ENCODE assay signal across 9 cellular contexts in the genomic region with DNA sequence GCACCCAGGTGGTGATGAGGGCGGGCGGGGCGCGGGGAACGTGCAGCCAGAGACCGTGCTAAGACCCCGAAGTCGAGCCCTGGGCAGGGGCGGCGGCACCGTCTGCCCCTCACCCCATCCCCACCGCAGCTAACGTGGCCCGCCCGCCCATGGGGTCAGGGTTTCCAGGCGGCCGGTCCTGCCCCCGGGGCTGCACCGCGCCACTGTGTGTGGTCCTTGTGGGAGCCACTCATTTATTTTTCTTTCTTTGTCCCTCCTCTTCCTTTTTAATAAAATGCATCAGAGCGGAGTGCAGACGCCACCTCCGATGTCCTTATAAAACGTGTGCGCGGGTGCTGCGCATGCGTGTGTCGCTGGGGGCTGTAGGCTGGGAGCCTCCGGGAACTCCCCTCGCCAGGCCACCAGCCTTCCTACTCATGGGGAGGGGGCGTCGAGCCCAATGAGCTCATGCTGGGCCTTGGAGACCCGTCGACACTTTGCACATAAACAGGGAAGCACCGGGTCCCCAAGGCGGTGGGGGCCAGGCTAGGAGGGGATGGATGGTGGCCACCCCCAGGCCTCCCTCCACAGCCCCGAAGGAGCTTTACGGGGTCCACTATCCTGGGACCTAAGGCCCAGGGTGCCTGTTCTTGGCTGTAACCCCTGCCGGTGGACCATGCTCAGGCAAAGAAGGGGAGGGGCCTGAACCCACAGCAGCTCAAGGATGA. TPM values are rescaled to one million over a fixed set of nuclear protein-coding genes. Genes with fewer than 3 reads are reported as not detected.
DNase-seq lines count a peak whose midpoint lies in the region; ATAC-seq and TF ChIP-seq lines count a peak whose summit lies in the region.
"Had no signal": no experiment of that assay in that cellular context is flagged by ENCODE, and none has a peak within 500 bp of the region (broad histone marks: within the 10 kb centered on the region; RNA-seq: fewer than 3 reads in every experiment).

No MANE protein-coding gene starts in this region.

- no peaks in the 10 kb centered on the region for H3K36me3 Mint-ChIP-seq in activated naive CD8-positive, alpha-beta T cell treated with anti-CD3 and anti-CD28 coated beads, Interleukin-2, amount 10 ng/mL, durations not matched to agents 7 days and 5 days

- H2AFZ ChIP-seq in smooth muscle cell (ENCODE audit: low read depth) (no peak overlapping the region), mammary epithelial cell (ENCODE audit: low read depth, low read length) (no peak overlapping the region)

- no peaks in the 10 kb centered on the region for H3K79me2 ChIP-seq in smooth muscle cell (ENCODE audit: low read depth)
- no peaks in the 10 kb centered on the region for H3K79me2 ChIP-seq in mammary epithelial cell (ENCODE audit: insufficient read depth, low read length)

- H4K20me1 ChIP-seq in smooth muscle cell (ENCODE audit: low read depth) (no peaks in the 10 kb centered on the region), mammary epithelial cell (ENCODE audit: insufficient read depth, low read length) (no peaks in the 10 kb centered on the region)

- CTCF ChIA-PET in mammary epithelial cell (lab: Charles Lee; ENCODE audit: low non-redundant PET), result no interaction called here

- H3K4me3 Mint-ChIP-seq in activated naive CD8-positive, alpha-beta T cell treated with anti-CD3 and anti-CD28 coated beads, Interleukin-2, amount 10 ng/mL, durations not matched to agents 7 days and 5 days, result no peak overlapping the region

- H3K4me2 ChIP-seq in smooth muscle cell, result peak overlapping the region; percentile 90
- no peak overlapping the region for H3K4me2 ChIP-seq in mammary epithelial cell (ENCODE audit: insufficient read depth, low read depth, low read length)

- H3K36me3 ChIP-seq in HUES48 (ENCODE audit: control insufficient read depth, insufficient read depth, low read length) (no peaks in the 10 kb centered on the region), iPS-20b (ENCODE audit: insufficient read depth, low read depth, low read length) (no peaks in the 10 kb centered on the region), smooth muscle cell (ENCODE audit: low read depth) (no peaks in the 10 kb centered on the region), mammary epithelial cell (ENCODE audit: insufficient read depth, low read length) (no peaks in the 10 kb centered on the region)

- no peak overlapping the region for H3K9ac ChIP-seq in HUES48 (ENCODE audit: low read depth, low read length)
- peak overlapping the region; percentile 63; the same call in 1 of the 2 replicates for H3K9ac ChIP-seq in iPS-20b (ENCODE audit: low read depth, low read length)
- no peak overlapping the region for H3K9ac ChIP-seq in smooth muscle cell (ENCODE audit: low read depth)
- no peak overlapping the region for H3K9ac ChIP-seq in mammary epithelial cell (ENCODE audit: insufficient read depth, low read length)

- 54% methylated on average over 29 of the region's 40 CpGs for WGBS in smooth muscle cell (ENCODE audit: low lambda C conversion rate)
- 97% methylated on average over 17 of the region's 40 CpGs for WGBS in mammary epithelial cell (ENCODE audit: low coverage, missing lambda C conversion rate)

- H3K27ac ChIP-seq in HUES48 (ENCODE audit: low read depth, low read length), result no peak overlapping the region
- H3K27ac ChIP-seq in iPS-20b (ENCODE audit: low read length), result no peak overlapping the region
- no peak overlapping the region for H3K27ac ChIP-seq in smooth muscle cell (ENCODE audit: low read depth)
- no peak overlapping the region for H3K27ac ChIP-seq in mammary epithelial cell (ENCODE audit: insufficient read depth, low read depth, low read length)

- peaks cover 9% of the 10 kb centered on the region for H3K4me1 Mint-ChIP-seq in activated naive CD8-positive, alpha-beta T cell treated with anti-CD3 and anti-CD28 coated beads, Interleukin-2, amount 10 ng/mL, durations not matched to agents 7 days and 5 days

- H3F3A ChIP-seq in smooth muscle cell (ENCODE audit: low read depth), result no peaks in the 10 kb centered on the region

- dilution Hi-C loops in mammary epithelial cell (cut with HindIII; ENCODE audit: low sequenced_read_pairs), result no loop called here

- no peaks in the 10 kb centered on the region for H3K27me3 ChIP-seq in HUES48 (ENCODE audit: control insufficient read depth, insufficient read depth, low read length)
- H3K27me3 ChIP-seq in iPS-20b (ENCODE audit: insufficient read depth, low read length), result no peaks in the 10 kb centered on the region
- H3K27me3 ChIP-seq in smooth muscle cell (ENCODE audit: low read depth), result no peaks in the 10 kb centered on the region
- H3K27me3 ChIP-seq in mammary epithelial cell (ENCODE audit: insufficient read depth, low read length), result no peaks in the 10 kb centered on the region

- H3K27me3 Mint-ChIP-seq in activated naive CD8-positive, alpha-beta T cell treated with anti-CD3 and anti-CD28 coated beads, Interleukin-2, amount 10 ng/mL, durations not matched to agents 7 days and 5 days, result no peaks in the 10 kb centered on the region

- POLR2A ChIA-PET in activated naive CD8-positive, alpha-beta T cell treated with anti-CD3 and anti-CD28 coated beads, Interleukin-2, amount 10 ng/mL, durations not matched to agents 7 days and 5 days (lab: Charles Lee), result interaction anchor here (0.5 kb wide), 1 partner anchor 161 kb away, joined by 3 read pairs; no protein-coding TSS in a partner anchor

- peak; percentile 28 for DNase-seq in activated naive CD8-positive, alpha-beta T cell treated with anti-CD3 and anti-CD28 coated beads, Interleukin-2, amount 10 ng/mL, durations not matched to agents 7 days and 5 days
- DNase-seq in smooth muscle cell (lab: John Stamatoyannopoulos, UW; ENCODE audit: unreplicated experiment) (no peak), kidney glomerular epithelial cell (lab: John Stamatoyannopoulos, UW) (no peak), mammary epithelial cell (no peak)
- DNase-seq: NCI-H1436 treated with DMSO at 0.1 percent for 48 hours had no signal

- TF ChIP-seq CTCF in smooth muscle cell (IDR thresholded peaks at IDR 0.05; ENCODE audit: borderline replicate concordance, insufficient read depth, poor library complexity, severe bottlenecking), result no peak
- TF ChIP-seq CTCF in mammary epithelial cell (conservative IDR thresholded peaks at IDR 0.05 in 1 of 2, IDR thresholded peaks at IDR 0.05 in 1 of 2; ENCODE audit: extremely low read depth in 1 of 2, insufficient read depth in 1 of 2, low read depth in 1 of 2, low read length in 2 of 2), result no peak

- BruUV-seq in mammary epithelial cell (replicated peaks; lab: Mats Ljungman, UMichigan), result no TSS peak

- in situ Hi-C loops in mammary epithelial cell (cut with MboI; ENCODE audit: low sequenced_read_pairs in 2 of 2), result no loop called here

- H3K27ac Mint-ChIP-seq in activated naive CD8-positive, alpha-beta T cell treated with anti-CD3 and anti-CD28 coated beads, Interleukin-2, amount 10 ng/mL, durations not matched to agents 7 days and 5 days, result no peak overlapping the region

- no peaks in the 10 kb centered on the region for H3K9me3 ChIP-seq in HUES48 (ENCODE audit: control insufficient read depth, insufficient read depth, low read length)
- H3K9me3 ChIP-seq in iPS-20b (ENCODE audit: insufficient read depth, low read depth, low read length), result no peaks in the 10 kb centered on the region
- H3K9me3 ChIP-seq in smooth muscle cell (replicated peaks; ENCODE audit: low read depth), result no peaks in the 10 kb centered on the region
- H3K9me3 ChIP-seq in mammary epithelial cell (replicated peaks; ENCODE audit: insufficient read depth, low read length), result no peaks in the 10 kb centered on the region

- peaks cover 12% of the 10 kb centered on the region; the same call in 1 of the 2 replicates for H3K4me1 ChIP-seq in HUES48 (ENCODE audit: control insufficient read depth, insufficient read depth, low read length)
- peaks cover 2% of the 10 kb centered on the region; the same call in 1 of the 2 replicates for H3K4me1 ChIP-seq in iPS-20b (ENCODE audit: insufficient read depth, low read length)
- H3K4me1 ChIP-seq in smooth muscle cell (ENCODE audit: low read depth), result peaks cover 23% of the 10 kb centered on the region
- H3K4me1 ChIP-seq in mammary epithelial cell (ENCODE audit: insufficient read depth, low read length), result peaks cover 27% of the 10 kb centered on the region

- H3K9me3 Mint-ChIP-seq in activated naive CD8-positive, alpha-beta T cell treated with anti-CD3 and anti-CD28 coated beads, Interleukin-2, amount 10 ng/mL, durations not matched to agents 7 days and 5 days, result no peaks in the 10 kb centered on the region

- intact Hi-C loops in mammary epithelial cell (cut with micrococcal nuclease), result no loop called here

- ATAC-seq in activated naive CD8-positive, alpha-beta T cell treated with anti-CD3 and anti-CD28 coated beads, Interleukin-2, amount 10 ng/mL, durations not matched to agents 7 days and 5 days (ENCODE audit: low read depth), result no peak
- ATAC-seq in GM21737 (IDR thresholded peaks at IDR 0.05; ENCODE audit: unreplicated experiment) (no peak), HG03342 (IDR thresholded peaks at IDR 0.05; ENCODE audit: unreplicated experiment) (no peak)

- H3K4me3 ChIP-seq in HUES48 (ENCODE audit: low read depth, low read length), result peak overlapping the region; percentile 57
- H3K4me3 ChIP-seq in iPS-20b (ENCODE audit: low read length), result peak overlapping the region; percentile 70; the same call in 1 of the 2 replicates
- peak overlapping the region; percentile 48 for H3K4me3 ChIP-seq in smooth muscle cell
- H3K4me3 ChIP-seq in mammary epithelial cell (replicated peaks in 1 of 3; ENCODE audit: insufficient read depth in 1 of 3, low read depth in 2 of 3, low read length in 3 of 3), result no peak overlapping the region

RNA-seq across cellular contexts. Expression of gene WNT9A, which starts 59.9 kb away (rescaled TPM):
- under 1 TPM; 0.08 to 0.09 TPM for total RNA-seq in activated naive CD8-positive, alpha-beta T cell treated with anti-CD3 and anti-CD28 coated beads, Interleukin-2, amount 10 ng/mL, durations not matched to agents 7 days and 5 days
- total RNA-seq in smooth muscle cell (1.1 and 2.6 TPM in 2 replicates), mammary epithelial cell (1 to 10 TPM; 7.1 to 7.2 TPM)
- polyA plus RNA-seq in smooth muscle cell (0.03 and 0.76 TPM in 2 replicates), mammary epithelial cell (15.4 TPM)
- 19.7 TPM for polyA minus RNA-seq in mammary epithelial cell

Comparison
In these comparisons a context has a peak if more than half of its experiments do, and no peak if none do; other contexts are left out.
1. H3K4me3 ChIP-seq: peak in HUES48 (single experiment), iPS-20b (single experiment) and smooth muscle cell (single experiment); none in mammary epithelial cell (0 of 3).